Comparison of ENCODE assay signal across 24 cellular contexts in the genomic region with DNA sequence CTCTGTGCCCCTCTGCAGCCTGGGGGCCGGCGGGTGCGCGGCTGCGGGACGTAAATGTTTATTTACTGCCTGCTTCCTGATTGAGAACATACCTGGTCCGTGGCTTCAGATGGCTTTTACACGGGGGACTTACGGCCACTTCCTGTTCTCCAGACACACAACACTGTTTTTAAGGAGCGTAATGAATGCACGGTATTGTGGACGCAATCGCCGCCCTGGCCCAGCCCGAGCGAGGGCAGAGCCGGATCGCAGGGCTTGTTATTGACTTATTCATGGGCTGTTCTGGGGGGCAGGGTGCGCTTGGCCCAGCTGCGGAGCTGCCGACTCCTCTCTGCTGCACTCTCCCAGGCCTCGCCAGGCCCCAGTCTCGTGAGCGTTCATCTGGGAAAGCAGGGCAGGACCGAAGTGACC. TPM values are rescaled to one million over a fixed set of nuclear protein-coding genes. Genes with fewer than 3 reads are reported as not detected.
DNase-seq lines count a peak whose midpoint lies in the region; ATAC-seq and TF ChIP-seq lines count a peak whose summit lies in the region.
"Had no signal": no experiment of that assay in that cellular context is flagged by ENCODE, and none has a peak within 500 bp of the region (broad histone marks: within the 10 kb centered on the region; RNA-seq: fewer than 3 reads in every experiment).

No MANE protein-coding gene starts in this region.

- DNase-seq in activated effector memory CD4-positive, alpha-beta T cell treated with anti-CD3 and anti-CD28 coated beads, Interleukin-2, amount 50 U/mL, for 16 hours = peak; percentile 46
- DNase-seq in activated effector memory CD4-positive, alpha-beta T cell treated with Interleukin-2 at 50 U/mL for 16 hours = no peak
- DNase-seq in inferior parietal cortex (ENCODE audit: extremely low spot score) (peak; percentile 66), osteoblast (ENCODE audit: insufficient read length, low spot score, missing footprints) (peak; percentile 69), aorta (peak; percentile 12 to 55), left lobe of liver (ENCODE audit: low spot score) (no peak), glutamatergic neuron (no peak), dermis blood vessel endothelial cell (no peak)
- DNase-seq: activated T-cell treated with anti-CD3 and anti-CD28 coated beads, Interleukin-2, amount 50 U/mL, for 72 hours; BE2C; GF-D8; HFFc6; SHP77 treated with DMSO at 0.1 percent for 48 hours; stimulated activated CD4-positive, alpha-beta T cell treated with anti-CD3 and anti-CD28 coated beads, Interleukin-2, amount 100 ng/mL, for 48 hours; T-helper 2 cell had no signal

- no peak overlapping the region for H3K4me3 Mint-ChIP-seq in glutamatergic neuron (ENCODE audit: unreplicated experiment)
- H3K4me3 Mint-ChIP-seq: activated B cell treated with CpG ODN at 0.5 μM for 24 hours; activated T-cell treated with anti-CD3 and anti-CD28 coated beads, Interleukin-2, amount 50 U/mL, for 72 hours; central memory CD8-positive, alpha-beta T cell; HFFc6; nephron had no signal

- intact Hi-C loops in aorta (cut with DNase I) = no loop called here

- H3K36me3 Mint-ChIP-seq in glutamatergic neuron (ENCODE audit: unreplicated experiment) = no peaks in the 10 kb centered on the region

- TF ChIP-seq CTCF in osteoblast (IDR thresholded peaks at IDR 0.05; ENCODE audit: extremely low read depth, low read depth, low read length) (no peak), glutamatergic neuron (IDR thresholded peaks at IDR 0.05; ENCODE audit: partially characterized antibody, unreplicated experiment) (no peak)

- no peak overlapping the region for H2AFZ ChIP-seq in osteoblast (ENCODE audit: low read length)

- peaks cover 3% of the 10 kb centered on the region for H3K27me3 Mint-ChIP-seq in glutamatergic neuron (ENCODE audit: unreplicated experiment)
- H3K27me3 Mint-ChIP-seq: activated B cell treated with CpG ODN at 0.5 μM for 24 hours; central memory CD8-positive, alpha-beta T cell had no signal

- H3K27ac Mint-ChIP-seq in glutamatergic neuron (ENCODE audit: unreplicated experiment) = no peak overlapping the region
- H3K27ac Mint-ChIP-seq: activated B cell treated with CpG ODN at 0.5 μM for 24 hours; activated T-cell treated with anti-CD3 and anti-CD28 coated beads, Interleukin-2, amount 50 U/mL, for 72 hours; HFFc6 had no signal

- H3K27me3 ChIP-seq in osteoblast (ENCODE audit: insufficient read depth, low read length) (no peaks in the 10 kb centered on the region), aorta (ENCODE audit: control insufficient read depth in 1 of 2, insufficient read depth in 2 of 2, low read length in 1 of 2) (no peaks in the 10 kb centered on the region)

- H4K20me1 ChIP-seq in osteoblast (ENCODE audit: insufficient read depth, low read length) = no peaks in the 10 kb centered on the region

- H3K9me3 Mint-ChIP-seq in glutamatergic neuron (ENCODE audit: unreplicated experiment) = peaks cover 2% of the 10 kb centered on the region
- H3K9me3 Mint-ChIP-seq: activated B cell treated with CpG ODN at 0.5 μM for 24 hours; activated T-cell treated with anti-CD3 and anti-CD28 coated beads, Interleukin-2, amount 50 U/mL, for 72 hours; central memory CD8-positive, alpha-beta T cell had no signal

- H3K4me1 Mint-ChIP-seq in glutamatergic neuron (ENCODE audit: low read depth, unreplicated experiment) = no peaks in the 10 kb centered on the region
- H3K4me1 Mint-ChIP-seq: central memory CD8-positive, alpha-beta T cell had no signal

- WGBS in aorta, 2 donors = 74 to 76% methylated on average over 25 of the region's 25 CpGs

- H3K36me3 ChIP-seq in osteoblast (ENCODE audit: insufficient read depth, low read length) = no peaks in the 10 kb centered on the region
- H3K36me3 ChIP-seq in aorta (ENCODE audit: control insufficient read depth in 1 of 2, insufficient read depth in 2 of 2, low read length in 1 of 2) = no peaks in the 10 kb centered on the region
- H3K36me3 ChIP-seq: BE2C, thoracic aorta had no signal

- H3K9me3 ChIP-seq in osteoblast (ENCODE audit: low read depth, low read length) (no peaks in the 10 kb centered on the region), aorta (ENCODE audit: control insufficient read depth, low read length) (no peaks in the 10 kb centered on the region)
- H3K9me3 ChIP-seq: BE2C, thoracic aorta had no signal

- ATAC-seq in aorta (ENCODE audit: low FRiP score) (no peak), left lobe of liver (no peak)
- ATAC-seq: activated T-cell treated with anti-CD3 and anti-CD28 coated beads, Interleukin-2, amount 50 U/mL, for 72 hours had no signal

- no peaks in the 10 kb centered on the region for H3K79me2 ChIP-seq in osteoblast (ENCODE audit: insufficient read depth, low read length)

- H3K4me1 ChIP-seq in osteoblast (ENCODE audit: insufficient read depth, low read length) (no peaks in the 10 kb centered on the region), aorta (ENCODE audit: control insufficient read depth in 1 of 2, insufficient read depth in 2 of 2, low read length in 2 of 2) (no peaks in the 10 kb centered on the region)
- H3K4me1 ChIP-seq: BE2C had no signal

- no peak overlapping the region for H3K4me3 ChIP-seq in osteoblast (ENCODE audit: insufficient read depth, low read length)
- H3K4me3 ChIP-seq in aorta (ENCODE audit: low read length in 2 of 2) = no peak overlapping the region
- H3K4me3 ChIP-seq: lung, thoracic aorta had no signal

- no peak overlapping the region for H3K4me2 ChIP-seq in osteoblast (ENCODE audit: insufficient read depth, low read length)

- H3K27ac ChIP-seq in osteoblast (ENCODE audit: low read depth, low read length) (no peak overlapping the region), aorta (ENCODE audit: low read depth in 1 of 2, low read length in 2 of 2) (no peak overlapping the region)
- H3K27ac ChIP-seq: 22Rv1, thoracic aorta had no signal

RNA-seq across cellular contexts. Expression of a gene that starts 52.8 kb away (rescaled TPM):
- total RNA-seq in osteoblast (not detected in 2 replicates), aorta (not detected), left lobe of liver (not detected), glutamatergic neuron (ENCODE audit: unreplicated experiment) (not detected), dermis blood vessel endothelial cell (not detected in 2 replicates)
- not detected for polyA plus RNA-seq in aorta
- total RNA-seq: activated B cell treated with CpG ODN at 0.5 μM for 24 hours; activated T-cell treated with anti-CD3 and anti-CD28 coated beads, Interleukin-2, amount 50 U/mL, for 72 hours; HFFc6; lung; MCF 10A; NCI-H460; thoracic aorta had no signal
- polyA plus RNA-seq: adipose tissue, lung had no signal

Comparison
In these comparisons a context has a peak if more than half of its experiments do, and no peak if none do; other contexts are left out.
1. DNase-seq: peak in activated effector memory CD4-positive, alpha-beta T cell treated with anti-CD3 and anti-CD28 coated beads, Interleukin-2, amount 50 U/mL, for 16 hours (single experiment), inferior parietal cortex (single experiment), osteoblast (single experiment) and aorta (2 of 2); none in activated effector memory CD4-positive, alpha-beta T cell treated with Interleukin-2 at 50 U/mL for 16 hours (single experiment), left lobe of liver (single experiment), glutamatergic neuron (single experiment) and dermis blood vessel endothelial cell (single experiment).